Comparison of ENCODE assay signal across 25 cellular contexts in genomic region chr1:230199034-230199433, GRCh38.
"Had no signal": no experiment of that assay in that cellular context is flagged by ENCODE, and none has a peak within 500 bp of the region (broad histone marks: within the 10 kb centered on the region; RNA-seq: fewer than 3 reads in every experiment).

No MANE protein-coding gene starts in this region.

- H3K27me3 Mint-ChIP-seq: activated naive CD8-positive, alpha-beta T cell treated with anti-CD3 and anti-CD28 coated beads, Interleukin-2, amount 50 U/mL, for 24 hours; T-cell had no signal

- H3K27ac Mint-ChIP-seq: activated CD8-positive, alpha-beta T cell treated with anti-CD3 and anti-CD28 coated beads, Interleukin-2, amount 10 ng/mL, durations not matched to agents 7 days and 5 days; activated naive CD4-positive, alpha-beta T cell treated with anti-CD3 and anti-CD28 coated beads for 36 hours; activated naive CD8-positive, alpha-beta T cell treated with anti-CD3 and anti-CD28 coated beads, Interleukin-2, amount 50 U/mL, for 24 hours; mesothelial cell of epicardium; natural killer cell; T-cell had no signal

- H3K4me1 ChIP-seq: right atrium auricular region, spleen, thyroid gland had no signal

- H3K4me3 Mint-ChIP-seq: activated CD8-positive, alpha-beta T cell treated with anti-CD3 and anti-CD28 coated beads, Interleukin-2, amount 10 ng/mL, durations not matched to agents 7 days and 5 days; activated naive CD4-positive, alpha-beta T cell treated with anti-CD3 and anti-CD28 coated beads for 36 hours; activated naive CD8-positive, alpha-beta T cell treated with anti-CD3 and anti-CD28 coated beads, Interleukin-2, amount 50 U/mL, for 24 hours; mesothelial cell of epicardium; natural killer cell; T-cell had no signal

- H3K9me3 ChIP-seq: ovary, psoas muscle, right atrium auricular region, spleen, thyroid gland had no signal

- DNase-seq: activated CD4-positive, alpha-beta T cell treated with anti-CD3 and anti-CD28 coated beads for 1 hour; activated CD4-positive, alpha-beta T cell treated with anti-CD3 and anti-CD28 coated beads, Interleukin-2, amount 50 U/mL, for 1 hour; activated CD8-positive, alpha-beta T cell treated with anti-CD3 and anti-CD28 coated beads, Interleukin-2, amount 10 ng/mL, durations not matched to agents 7 days and 5 days; activated naive CD4-positive, alpha-beta T cell treated with anti-CD3 and anti-CD28 coated beads for 36 hours; activated naive CD8-positive, alpha-beta T cell treated with anti-CD3 and anti-CD28 coated beads, Interleukin-2, amount 50 U/mL, for 24 hours; activated T-cell treated with anti-CD3 and anti-CD28 coated beads, Interleukin-2, amount 50 U/mL, for 1 hour; dermis blood vessel endothelial cell; effector memory CD4-positive, alpha-beta T cell; hippocampal formation; left ventricle myocardium superior; mammary epithelial cell; natural killer cell; ovary; psoas muscle; spleen; stimulated activated CD4-positive, alpha-beta T cell treated with anti-CD3 and anti-CD28 coated beads, Interleukin-4, amount 100 ng/mL, for 24 hours; stimulated activated naive CD8-positive, alpha-beta T cell treated with anti-CD3 and anti-CD28 coated beads, Interleukin-15, Interleukin-2, amounts not matched to agents 100 U/mL and 50 U/mL, for 24 hours; substantia nigra; T-cell; T-helper 9 cell; thyroid gland had no signal

- H3K4me3 ChIP-seq: cardiac muscle cell, ovary, psoas muscle, right atrium auricular region, spleen, thyroid gland had no signal

- ATAC-seq: activated CD8-positive, alpha-beta T cell treated with anti-CD3 and anti-CD28 coated beads, Interleukin-2, amount 10 ng/mL, durations not matched to agents 7 days and 5 days; activated naive CD8-positive, alpha-beta T cell treated with anti-CD3 and anti-CD28 coated beads, Interleukin-2, amount 50 U/mL, for 24 hours; left ventricle myocardium superior; natural killer cell; psoas muscle; stimulated activated naive CD8-positive, alpha-beta T cell treated with anti-CD3 and anti-CD28 coated beads, Interleukin-15, Interleukin-2, amounts not matched to agents 100 U/mL and 50 U/mL, for 24 hours; T-cell had no signal

- FAIRE-seq: frontal cortex had no signal

- H3K9me3 Mint-ChIP-seq: activated naive CD4-positive, alpha-beta T cell treated with anti-CD3 and anti-CD28 coated beads for 36 hours; activated naive CD8-positive, alpha-beta T cell treated with anti-CD3 and anti-CD28 coated beads, Interleukin-2, amount 50 U/mL, for 24 hours; mesothelial cell of epicardium; natural killer cell; T-cell had no signal

- H3K36me3 ChIP-seq: ovary, right atrium auricular region, thyroid gland had no signal

- H3K27me3 ChIP-seq: cardiac muscle cell, ovary, right atrium auricular region, spleen, thyroid gland had no signal

- H3K27ac ChIP-seq: cardiac muscle cell, ovary, psoas muscle, right atrium auricular region, spleen, thyroid gland had no signal
